10 cellular contexts compared by ENCODE assay signal in genomic region chr15:78167227-78167888, GRCh38. TPM values are rescaled to one million over a fixed set of nuclear protein-coding genes. Genes with fewer than 3 reads are reported as not detected.
A peak's percentile ranks its signal among the peaks of the same experiment; 100 is the strongest.
DNase-seq lines count a peak whose midpoint lies in the region; ATAC-seq and TF ChIP-seq lines count a peak whose summit lies in the region.
"Had no signal": no experiment of that assay in that cellular context is flagged by ENCODE, and none has a peak within 500 bp of the region (broad histone marks: within the 10 kb centered on the region; RNA-seq: fewer than 3 reads in every experiment).

No MANE protein-coding gene starts in this region.

- no peak for TF ChIP-seq CTCF in type B pancreatic cell (conservative IDR thresholded peaks at IDR 0.05)

- no peaks in the 10 kb centered on the region for H3K9me3 ChIP-seq in thymus (ENCODE audit: control insufficient read depth)
- H3K9me3 ChIP-seq: neutrophil had no signal

- H3K4me3 ChIP-seq in Jurkat, Clone E6-1 (ENCODE audit: low read length): peak overlapping the region; percentile 3
- no peak overlapping the region for H3K4me3 ChIP-seq in thymus (ENCODE audit: low read length)

- H3K27me3 ChIP-seq in thymus (ENCODE audit: control insufficient read depth, insufficient read depth): no peaks in the 10 kb centered on the region
- H3K27me3 ChIP-seq: neutrophil had no signal

- peaks cover 22% of the 10 kb centered on the region for H3K4me1 Mint-ChIP-seq in activated naive CD4-positive, alpha-beta T cell treated with anti-CD3 and anti-CD28 coated beads for 36 hours (ENCODE audit: low read depth)
- H3K4me1 Mint-ChIP-seq in type B pancreatic cell (ENCODE audit: unreplicated experiment): no peaks in the 10 kb centered on the region

- no peaks in the 10 kb centered on the region for H3K9me3 Mint-ChIP-seq in activated naive CD4-positive, alpha-beta T cell treated with anti-CD3 and anti-CD28 coated beads for 36 hours
- H3K9me3 Mint-ChIP-seq in type B pancreatic cell: no peaks in the 10 kb centered on the region

- H3K27me3 Mint-ChIP-seq in activated naive CD4-positive, alpha-beta T cell treated with anti-CD3 and anti-CD28 coated beads for 36 hours (ENCODE audit: low read depth): no peaks in the 10 kb centered on the region
- H3K27me3 Mint-ChIP-seq in type B pancreatic cell: no peaks in the 10 kb centered on the region

- H3K4me1 ChIP-seq in thymus (ENCODE audit: control insufficient read depth, insufficient read depth, low read length): peaks cover 31% of the 10 kb centered on the region

- 71% methylated on average over 10 of the region's 10 CpGs for WGBS in thymus

- H3K4me3 Mint-ChIP-seq in activated naive CD4-positive, alpha-beta T cell treated with anti-CD3 and anti-CD28 coated beads for 36 hours: no peak overlapping the region
- H3K4me3 Mint-ChIP-seq in type B pancreatic cell: no peak overlapping the region

- peaks cover 71% of the 10 kb centered on the region for H3K36me3 Mint-ChIP-seq in activated naive CD4-positive, alpha-beta T cell treated with anti-CD3 and anti-CD28 coated beads for 36 hours (ENCODE audit: low read depth)
- H3K36me3 Mint-ChIP-seq in type B pancreatic cell: peaks cover 18% of the 10 kb centered on the region

- peak; percentile 78 for ATAC-seq in HG02610 (IDR thresholded peaks at IDR 0.05; ENCODE audit: unreplicated experiment)

- CTCF ChIA-PET in activated naive CD4-positive, alpha-beta T cell treated with anti-CD3 and anti-CD28 coated beads for 36 hours (lab: Charles Lee): interaction anchor here (0.7 to 1.0 kb wide), 2 partner anchors 28 to 54 kb away, joined by 3 read pairs; no protein-coding TSS in a partner anchor

- peak overlapping the region; percentile 43 for H3K27ac ChIP-seq in thymus (ENCODE audit: low read depth)
- H3K27ac ChIP-seq: neutrophil had no signal

- peaks cover 62% of the 10 kb centered on the region for H3K36me3 ChIP-seq in thymus (ENCODE audit: control insufficient read depth, insufficient read depth)

- peak overlapping the region; percentile 60 for H3K27ac Mint-ChIP-seq in activated naive CD4-positive, alpha-beta T cell treated with anti-CD3 and anti-CD28 coated beads for 36 hours
- no peak overlapping the region for H3K27ac Mint-ChIP-seq in type B pancreatic cell

- DNase-seq in activated naive CD4-positive, alpha-beta T cell treated with anti-CD3 and anti-CD28 coated beads for 36 hours: peak; percentile 78
- DNase-seq in activated naive CD4-positive, alpha-beta T cell treated with Interleukin-2 at 50 U/mL for 16 hours: no peak
- DNase-seq in Jurkat, Clone E6-1 (ENCODE audit: low read depth, low spot score): peak; percentile 90
- DNase-seq in type B pancreatic cell (ENCODE audit: extremely low spot score, unreplicated experiment) (no peak), NCI-H2171 treated with DMSO at 0.1 percent for 48 hours (lab: John Stamatoyannopoulos, UW) (no peak), MV-4-11 (lab: John Stamatoyannopoulos, UW) (no peak)
- DNase-seq: NCI-H2171 had no signal

- intact Hi-C loops in activated naive CD4-positive, alpha-beta T cell treated with anti-CD3 and anti-CD28 coated beads for 36 hours (cut with micrococcal nuclease): loop anchor here (1.0 to 5.0 kb wide), 2 partner anchors 18 to 35 kb away; partner anchors contain the start of genes CIB2 and IDH3A

RNA-seq across cellular contexts. Expression of gene IDH3A, which starts 18.2 kb away (rescaled TPM):
- 100 to 1,000 TPM; 117 to 123 TPM for total RNA-seq in activated naive CD4-positive, alpha-beta T cell treated with anti-CD3 and anti-CD28 coated beads for 36 hours
- polyA plus RNA-seq in Jurkat, Clone E6-1 (2012; ENCODE audit: insufficient read depth, insufficient read length): 116 TPM
- polyA plus RNA-seq in thymus: 45.7 TPM
- 66.5 and 93.6 TPM in 2 replicates for total RNA-seq in type B pancreatic cell (ENCODE audit: low replicate concordance)

RNA-seq across cellular contexts. Expression of gene CIB2, which starts 36.1 kb away (rescaled TPM):
- total RNA-seq in activated naive CD4-positive, alpha-beta T cell treated with anti-CD3 and anti-CD28 coated beads for 36 hours: 1 to 10 TPM; 1.9 to 2.1 TPM
- 30.8 TPM for polyA plus RNA-seq in Jurkat, Clone E6-1 (2012; ENCODE audit: insufficient read depth, insufficient read length)
- 11.2 TPM for polyA plus RNA-seq in thymus
- total RNA-seq in type B pancreatic cell (ENCODE audit: low replicate concordance): 15.7 and 20.1 TPM in 2 replicates

Comparison
In these comparisons a context has a peak if more than half of its experiments do, and no peak if none do; other contexts are left out.
1. DNase-seq: peak in activated naive CD4-positive, alpha-beta T cell treated with anti-CD3 and anti-CD28 coated beads for 36 hours (single experiment) and Jurkat, Clone E6-1 (single experiment); none in activated naive CD4-positive, alpha-beta T cell treated with Interleukin-2 at 50 U/mL for 16 hours (single experiment), type B pancreatic cell (single experiment), NCI-H2171 treated with DMSO at 0.1 percent for 48 hours (single experiment) and MV-4-11 (single experiment).